14 cellular contexts compared by ENCODE assay signal in genomic region chr19:3656073-3656746, GRCh38. TPM values are rescaled to one million over a fixed set of nuclear protein-coding genes. Genes with fewer than 3 reads are reported as not detected.
DNase-seq lines count a peak whose midpoint lies in the region; ATAC-seq, FAIRE-seq and TF ChIP-seq lines count a peak whose summit lies in the region.
"Had no signal": no experiment of that assay in that cellular context is flagged by ENCODE, and none has a peak within 500 bp of the region (broad histone marks: within the 10 kb centered on the region; RNA-seq: fewer than 3 reads in every experiment).

No MANE protein-coding gene starts in this region.

- no peaks in the 10 kb centered on the region for H3K9me3 Mint-ChIP-seq in HFFc6
- H3K9me3 Mint-ChIP-seq in stimulated activated effector memory CD8-positive, alpha-beta T cell treated with anti-CD3 and anti-CD28 coated beads, Interleukin-12 subunit alpha, Interleukin-12 subunit beta, amount 100 ng/mL, for 72 hours = no peaks in the 10 kb centered on the region
- H3K9me3 Mint-ChIP-seq: activated naive CD8-positive, alpha-beta T cell treated with anti-CD3 and anti-CD28 coated beads for 36 hours; neural crest cell had no signal

- H3K36me3 ChIP-seq in A673 (ENCODE audit: insufficient read depth, low read length, poor library complexity, severe bottlenecking) (peaks cover 5% of the 10 kb centered on the region), colonic mucosa (no peaks in the 10 kb centered on the region)

- intact Hi-C loops in A673 (cut with micrococcal nuclease; ENCODE audit: unreplicated experiment) = loop anchor here (10.0 kb wide), 1 partner anchor 159 kb away; no protein-coding TSS in a partner anchor
- intact Hi-C loops in colonic mucosa (cut with DNase I) = no loop called here

- H3K27me3 Mint-ChIP-seq in HFFc6 (ENCODE audit: insufficient read depth) = peaks cover 3% of the 10 kb centered on the region; the same call in 1 of the 2 replicates
- H3K27me3 Mint-ChIP-seq: activated naive CD8-positive, alpha-beta T cell treated with anti-CD3 and anti-CD28 coated beads for 36 hours had no signal

- DNase-seq in A673 (ENCODE audit: low spot score) = no peak
- DNase-seq in HFFc6 = peak; percentile 97
- DNase-seq in T1000 (lab: John Stamatoyannopoulos, UW) = peak; percentile 74
- DNase-seq in glomerular visceral epithelial cell (ENCODE audit: extremely low spot score) = peak; percentile 50
- no peak for DNase-seq in colonic mucosa
- DNase-seq in GM12892 (ENCODE audit: insufficient read length) = no peak
- DNase-seq in stimulated activated effector memory CD8-positive, alpha-beta T cell treated with anti-CD3 and anti-CD28 coated beads, Interleukin-12 subunit alpha, Interleukin-12 subunit beta, amount 100 ng/mL, for 72 hours (ENCODE audit: low spot score in 2 of 2) = no peak
- DNase-seq: activated CD8-positive, alpha-beta memory T cell treated with anti-CD3 and anti-CD28 coated beads, Interleukin-2, amount 50 U/mL, for 4 hours; activated naive CD8-positive, alpha-beta T cell treated with anti-CD3 and anti-CD28 coated beads for 36 hours; left colon; upper lobe of right lung had no signal

- TF ChIP-seq CTCF in A673 (conservative IDR thresholded peaks at IDR 0.05; ENCODE audit: low read depth, low read length) (no peak), HFFc6 (IDR thresholded peaks at IDR 0.05) (no peak), colonic mucosa (IDR thresholded peaks at IDR 0.05) (no peak)

- H3K27me3 ChIP-seq in A673 (replicated peaks; ENCODE audit: insufficient read depth, low read depth, low read length, poor library complexity) = no peaks in the 10 kb centered on the region
- no peaks in the 10 kb centered on the region for H3K27me3 ChIP-seq in colonic mucosa
- H3K27me3 ChIP-seq: upper lobe of right lung had no signal

- CTCF ChIA-PET in A673 (lab: Charles Lee) = no interaction called here

- H3K27ac ChIP-seq in A673 (ENCODE audit: low read depth, low read length, poor library complexity, severe bottlenecking) = peak overlapping the region; percentile 53
- no peak overlapping the region for H3K27ac ChIP-seq in colonic mucosa
- H3K27ac ChIP-seq: upper lobe of right lung had no signal

- peaks cover 11% of the 10 kb centered on the region for H3K4me1 ChIP-seq in A673 (ENCODE audit: insufficient read depth, low read length, poor library complexity, severe bottlenecking)
- no peaks in the 10 kb centered on the region for H3K4me1 ChIP-seq in colonic mucosa
- H3K4me1 ChIP-seq: upper lobe of right lung had no signal

- H3K9me3 ChIP-seq in A673 (ENCODE audit: low read depth, low read length, poor library complexity, severe bottlenecking) (no peaks in the 10 kb centered on the region), colonic mucosa (no peaks in the 10 kb centered on the region)
- H3K9me3 ChIP-seq: upper lobe of right lung had no signal

- H3K9ac ChIP-seq in colonic mucosa (ENCODE audit: low read depth in 2 of 2, low read length in 2 of 2) = no peak overlapping the region

- no TSS peak for BruUV-seq in A673 (replicated peaks; lab: Mats Ljungman, UMichigan)

- POLR2A ChIA-PET in A673 (lab: Charles Lee; ENCODE audit: low non-redundant PET) = no interaction called here

- H3K27ac Mint-ChIP-seq in HFFc6 = peak overlapping the region; percentile 95
- H3K27ac Mint-ChIP-seq in stimulated activated effector memory CD8-positive, alpha-beta T cell treated with anti-CD3 and anti-CD28 coated beads, Interleukin-12 subunit alpha, Interleukin-12 subunit beta, amount 100 ng/mL, for 72 hours = no peak overlapping the region
- H3K27ac Mint-ChIP-seq: activated naive CD8-positive, alpha-beta T cell treated with anti-CD3 and anti-CD28 coated beads for 36 hours had no signal

- FAIRE-seq in GM12892 (lab: Jason Lieb, UNC) = no peak

- peak overlapping the region; percentile 50; the same call in 1 of the 2 replicates for H3K4me3 Mint-ChIP-seq in HFFc6
- no peak overlapping the region for H3K4me3 Mint-ChIP-seq in stimulated activated effector memory CD8-positive, alpha-beta T cell treated with anti-CD3 and anti-CD28 coated beads, Interleukin-12 subunit alpha, Interleukin-12 subunit beta, amount 100 ng/mL, for 72 hours
- H3K4me3 Mint-ChIP-seq: activated naive CD8-positive, alpha-beta T cell treated with anti-CD3 and anti-CD28 coated beads for 36 hours; neural crest cell had no signal

- no peak for ATAC-seq in stimulated activated effector memory CD8-positive, alpha-beta T cell treated with anti-CD3 and anti-CD28 coated beads, Interleukin-12 subunit alpha, Interleukin-12 subunit beta, amount 100 ng/mL, for 72 hours
- ATAC-seq in GM21390 (IDR thresholded peaks at IDR 0.05; ENCODE audit: unreplicated experiment) = no peak
- ATAC-seq: left colon, upper lobe of right lung had no signal

- peaks cover 14% of the 10 kb centered on the region for H3K4me1 Mint-ChIP-seq in HFFc6 (ENCODE audit: low read depth)
- no peaks in the 10 kb centered on the region for H3K4me1 Mint-ChIP-seq in stimulated activated effector memory CD8-positive, alpha-beta T cell treated with anti-CD3 and anti-CD28 coated beads, Interleukin-12 subunit alpha, Interleukin-12 subunit beta, amount 100 ng/mL, for 72 hours
- H3K4me1 Mint-ChIP-seq: activated naive CD8-positive, alpha-beta T cell treated with anti-CD3 and anti-CD28 coated beads for 36 hours; neural crest cell had no signal

- H3K36me3 Mint-ChIP-seq in HFFc6 (ENCODE audit: low read depth) = peaks cover 16% of the 10 kb centered on the region
- peaks cover 87% of the 10 kb centered on the region for H3K36me3 Mint-ChIP-seq in stimulated activated effector memory CD8-positive, alpha-beta T cell treated with anti-CD3 and anti-CD28 coated beads, Interleukin-12 subunit alpha, Interleukin-12 subunit beta, amount 100 ng/mL, for 72 hours

- H3K4me3 ChIP-seq in A673 (ENCODE audit: low read depth, low read length, poor library complexity, severe bottlenecking) = no peak overlapping the region
- H3K4me3 ChIP-seq in colonic mucosa = no peak overlapping the region
- H3K4me3 ChIP-seq: upper lobe of right lung had no signal

- no peak for TF ChIP-seq POLR2A in GM12892 (IDR thresholded peaks at IDR 0.05; ENCODE audit: low read depth, low read length)

RNA-seq across cellular contexts. Expression of gene CACTIN, which starts 29.6 kb away (rescaled TPM):
- total RNA-seq in A673 (2021) (35.9 and 36.3 TPM in 2 replicates), colonic mucosa (10 to 100 TPM; 12.0 to 35.1 TPM)
- total RNA-seq in HFFc6 (2021; fragmentation: NEBNext Ultra II Directional; extraction: Animal tissue kit (Norgen Biotek cat#: 25700)) = 10 to 100 TPM; 22.7 to 25.3 (median 24.9) TPM
- 7.5 TPM for polyA plus RNA-seq in GM12892 (2012; ENCODE audit: missing spikeins)

RNA-seq across cellular contexts. Expression of gene PIP5K1C, which starts 44.1 kb away (rescaled TPM):
- total RNA-seq in A673 (2021) (35.5 and 36.8 TPM in 2 replicates), colonic mucosa (10 to 100 TPM; 22.8 to 31.2 TPM)
- 10 to 100 TPM; 73.8 to 95.6 (median 78.7) TPM for total RNA-seq in HFFc6 (2021; fragmentation: NEBNext Ultra II Directional; extraction: Animal tissue kit (Norgen Biotek cat#: 25700))
- polyA plus RNA-seq in GM12892 (2012; ENCODE audit: missing spikeins) = 6.3 TPM

RNA-seq across cellular contexts. Expression of gene TBXA2R, which starts 49.5 kb away (rescaled TPM):
- total RNA-seq in A673 (2021) = 0.56 and 0.70 TPM in 2 replicates
- 1 to 10 TPM; 7.1 to 8.8 (median 7.4) TPM for total RNA-seq in HFFc6 (2021; fragmentation: NEBNext Ultra II Directional; extraction: Animal tissue kit (Norgen Biotek cat#: 25700))
- 1 to 10 TPM; 1.5 to 1.7 TPM for total RNA-seq in colonic mucosa
- not detected for polyA plus RNA-seq in GM12892 (2012; ENCODE audit: missing spikeins)

RNA-seq across cellular contexts. Expression of gene TJP3, which starts 52.0 kb away (rescaled TPM):
- 0.63 TPM in 1 of 2 replicates, not detected in the other for total RNA-seq in A673 (2021)
- not detected for total RNA-seq in HFFc6 (2021; fragmentation: NEBNext Ultra II Directional; extraction: Animal tissue kit (Norgen Biotek cat#: 25700))
- total RNA-seq in colonic mucosa = 100 to 1,000 TPM; 268 to 296 TPM
- polyA plus RNA-seq in GM12892 (2012; ENCODE audit: missing spikeins) = not detected
- total RNA-seq: glomerular endothelial cell, neural crest cell had no signal

Comparison
In these comparisons a context has a peak if more than half of its experiments do, and no peak if none do; other contexts are left out.
1. DNase-seq: peak in HFFc6 (single experiment), T1000 (single experiment) and glomerular visceral epithelial cell (single experiment); none in A673 (single experiment), colonic mucosa (single experiment), GM12892 (single experiment) and stimulated activated effector memory CD8-positive, alpha-beta T cell treated with anti-CD3 and anti-CD28 coated beads, Interleukin-12 subunit alpha, Interleukin-12 subunit beta, amount 100 ng/mL, for 72 hours (0 of 2).